8 cellular contexts compared by ENCODE assay signal in genomic region chr1:46603858-46604549, GRCh38. TPM values are rescaled to one million over a fixed set of nuclear protein-coding genes. Genes with fewer than 3 reads are reported as not detected.
A peak's percentile ranks its signal among the peaks of the same experiment; 100 is the strongest.
DNase-seq lines count a peak whose midpoint lies in the region; ATAC-seq and TF ChIP-seq lines count a peak whose summit lies in the region.

Gene MKNK1 (minus strand): TSS chr1:46604268. CDS start chr1:46583327, 20,941 bp downstream.

- H3K9ac ChIP-seq in GM23248: peak within 1 kb of the TSS; percentile 80

- DNase-seq in EH (ENCODE audit: low read depth) (peak; percentile 94), GM23248 (peak; percentile 93), Kasumi-1 (lab: John Stamatoyannopoulos, UW) (peak; percentile 92 to 93), fibroblast of mammary gland (ENCODE audit: low read depth) (peak; percentile 87), natural killer cell (peak; percentile 98)
- DNase-seq in activated T-helper 9 cell treated with anti-CD3 and anti-CD28 coated beads, Interleukin-2, amount 50 U/mL, for 16 hours (ENCODE audit: low read depth): peak; percentile 98
- peak; percentile 98 for DNase-seq in stimulated activated naive CD4-positive, alpha-beta T cell treated with Interleukin-2 at 50 U/mL for 16 hours (lab: John Stamatoyannopoulos, UW)

- peak within 1 kb of the TSS; percentile 89 to 90 for H3K27ac Mint-ChIP-seq in natural killer cell

- no peaks in the 10 kb centered on the region; the same call in none of the 2 replicates for H3F3A ChIP-seq in GM23248 (ENCODE audit: insufficient read depth)

- H3K4me2 ChIP-seq in GM23248 (ENCODE audit: unreplicated experiment): peak within 1 kb of the TSS; percentile 91

- H3K9me3 Mint-ChIP-seq in natural killer cell: no peaks in the 10 kb centered on the region

- H3K9me3 ChIP-seq in GM23248 (ENCODE audit: low read depth): no peaks in the 10 kb centered on the region

- H3K4me3 ChIP-seq in GM23248 (peak within 1 kb of the TSS; percentile 92), fibroblast of mammary gland (ENCODE audit: control insufficient read depth, low read depth, low read length) (peak within 1 kb of the TSS; percentile 92)

- H3K4me1 ChIP-seq in GM23248 (ENCODE audit: insufficient read depth): 0 out of 2 replicates have a peak, but pooled peaks cover 3% of the 10 kb centered on the region

- H3K27me3 Mint-ChIP-seq in natural killer cell (ENCODE audit: low read depth in 2 of 2): no peaks in the 10 kb centered on the region

- H3K79me2 ChIP-seq in GM23248 (ENCODE audit: insufficient read depth): peaks cover 11% of the 10 kb centered on the region; the same call in 1 of the 2 replicates

- H2AFZ ChIP-seq in GM23248: peak within 1 kb of the TSS; percentile 96

- no peak within 1 kb of the TSS for H3K27ac ChIP-seq in GM23248

- H3K9me2 ChIP-seq in GM23248 (ENCODE audit: insufficient read depth): no peaks in the 10 kb centered on the region

- intact Hi-C loops in natural killer cell (cut with micrococcal nuclease): loop anchor here (1.0 to 2.0 kb wide), 2 partner anchors 12 to 115 kb away; partner anchors contain the start of genes EFCAB14 and MOB3C

- H3K36me3 ChIP-seq in GM23248 (ENCODE audit: low read depth): no peaks in the 10 kb centered on the region

- H3K4me1 Mint-ChIP-seq in natural killer cell: peaks cover 55 to 58% of the 10 kb centered on the region in 2 donors

- H3K36me3 Mint-ChIP-seq in natural killer cell: no peaks in the 10 kb centered on the region

- H3K27me3 ChIP-seq in GM23248 (replicated peaks; ENCODE audit: insufficient read depth): no peaks in the 10 kb centered on the region

- peak within 1 kb of the TSS; percentile 95 for H3K4me3 Mint-ChIP-seq in natural killer cell

- peak; percentile 87 for TF ChIP-seq POLR2A in Raji (IDR thresholded peaks at IDR 0.05; ENCODE audit: insufficient read depth, low read depth, low read length)

- WGBS in GM23248 (ENCODE audit: low coverage in 1 of 2, low lambda C conversion rate in 2 of 2, missing lambda C conversion rate in 2 of 2), 2 experiments: 1 to 2% methylated on average over 46 to 53 of the region's 53 CpGs

- H4K20me1 ChIP-seq in GM23248 (ENCODE audit: insufficient read depth): no peaks in the 10 kb centered on the region

- TF ChIP-seq CTCF in fibroblast of mammary gland (conservative IDR thresholded peaks at IDR 0.05; ENCODE audit: control insufficient read depth, insufficient read depth, low read depth, low read length) (no peak), natural killer cell (IDR thresholded peaks at IDR 0.05) (no peak)

- peak; percentile 97 to 99 (median 98) for ATAC-seq in natural killer cell

- in situ Hi-C loops in GM23248 (cut with MboI): no loop called here

RNA-seq across cellular contexts. Expression of gene MKNK1, which starts in this region (rescaled TPM):
- total RNA-seq in GM23248 (2014; rRNA removed; shearing (Covaris generic)): 8.9 and 15.5 TPM in 2 replicates
- polyA plus RNA-seq in GM23248 (2016; fragmentation: Nextera tagmentation; extraction: Ambion mirVana): 10.0 and 16.1 TPM in 2 replicates
- total RNA-seq in natural killer cell: 10 to 100 TPM; 59.5 to 81.5 (median 65.5) TPM
